32 cellular contexts compared by ENCODE assay signal in genomic region chr22:43050995-43051394, GRCh38. TPM values are rescaled to one million over a fixed set of nuclear protein-coding genes. Genes with fewer than 3 reads are reported as not detected.
A peak's percentile ranks its signal among the peaks of the same experiment; 100 is the strongest.
DNase-seq lines count a peak whose midpoint lies in the region; ATAC-seq, FAIRE-seq and TF ChIP-seq lines count a peak whose summit lies in the region.
"Had no signal": no experiment of that assay in that cellular context is flagged by ENCODE, and none has a peak within 500 bp of the region (broad histone marks: within the 10 kb centered on the region; RNA-seq: fewer than 3 reads in every experiment).

No MANE protein-coding gene starts in this region.

- H3K4me2 ChIP-seq in H9 (ENCODE audit: insufficient read depth, insufficient read length, low read length) = no peak overlapping the region

- no peak overlapping the region for H2BK12ac ChIP-seq in H9 (ENCODE audit: insufficient read length, low read depth, low read length)

- no peak overlapping the region for H3K23ac ChIP-seq in H9 (ENCODE audit: insufficient read length, low read depth, low read length)

- H3K9ac ChIP-seq in H9 (ENCODE audit: extremely low read depth, insufficient read length, low read length) = no peak overlapping the region

- no peak overlapping the region for H4K5ac ChIP-seq in H9 (ENCODE audit: insufficient read length, low read depth, low read length)

- no peaks in the 10 kb centered on the region for H4K20me1 ChIP-seq in H9 (ENCODE audit: control insufficient read depth, insufficient read depth, insufficient read length)

- no peak overlapping the region for H2AFZ ChIP-seq in H9 (ENCODE audit: low read length)

- H3T11ph ChIP-seq in H9 (ENCODE audit: low read length) = no peak overlapping the region

- H2BK15ac ChIP-seq in H9 (ENCODE audit: low read depth, low read length) = no peak overlapping the region

- H3K4me3 ChIP-seq in bronchial epithelial cell (ENCODE audit: low read depth, low read length) = no peak overlapping the region
- H3K4me3 ChIP-seq: coronary artery, esophagus squamous epithelium, lung, mucosa of descending colon, transverse colon had no signal

- H4K8ac ChIP-seq in H9 (replicated peaks; ENCODE audit: insufficient read length, low read depth, low read length) = no peak overlapping the region

- no peaks in the 10 kb centered on the region for H3K9me3 Mint-ChIP-seq in H9
- H3K9me3 Mint-ChIP-seq: activated CD4-positive, alpha-beta memory T cell treated with anti-CD3 and anti-CD28 coated beads for 36 hours; activated naive CD8-positive, alpha-beta T cell treated with anti-CD3 and anti-CD28 coated beads, Interleukin-2, amount 50 U/mL, for 24 hours; HFFc6; IgD-negative memory B cell; natural killer cell; T-helper 1 cell treated with Interleukin-12 subunit alpha and Interleukin-12 subunit beta and Interleukin-4 antibody, amounts not matched to agents 30 μg/mL and 1 μg/mL, for 36 hours had no signal

- no peak overlapping the region for H2BK5ac ChIP-seq in H9 (ENCODE audit: insufficient read length, low read length)

- H3K4me3 Mint-ChIP-seq in H9 = no peak overlapping the region
- H3K4me3 Mint-ChIP-seq: activated CD4-positive, alpha-beta memory T cell treated with anti-CD3 and anti-CD28 coated beads for 36 hours; activated naive CD8-positive, alpha-beta T cell treated with anti-CD3 and anti-CD28 coated beads, Interleukin-2, amount 50 U/mL, for 24 hours; HFFc6; IgD-negative memory B cell; natural killer cell; T-helper 1 cell treated with Interleukin-12 subunit alpha and Interleukin-12 subunit beta and Interleukin-4 antibody, amounts not matched to agents 30 μg/mL and 1 μg/mL, for 36 hours had no signal

- peak; percentile 80 for DNase-seq in ELF-1 (ENCODE audit: low read depth, low spot score)
- DNase-seq in H9 = peak; percentile 87
- no peak for DNase-seq in bronchial epithelial cell (ENCODE audit: low read depth)
- peak; percentile 71 for DNase-seq in islet precursor cell
- no peak for DNase-seq in CD1c-positive myeloid dendritic cell (ENCODE audit: extremely low spot score)
- DNase-seq: activated CD4-positive, alpha-beta memory T cell treated with anti-CD3 and anti-CD28 coated beads for 36 hours; activated CD4-positive, alpha-beta T cell treated with anti-CD3 and anti-CD28 coated beads for 1 hour; activated naive CD4-positive, alpha-beta T cell; activated naive CD8-positive, alpha-beta T cell treated with anti-CD3 and anti-CD28 coated beads, Interleukin-2, amount 50 U/mL, for 24 hours; Calu3; caudate nucleus; esophagus squamous epithelium; foreskin keratinocyte; head of caudate nucleus; HFFc6; mucosa of descending colon; natural killer cell; NCI-H1048; NCI-H446 treated with DMSO at 0.1 percent for 48 hours; occipital lobe; stimulated activated CD4-positive, alpha-beta T cell treated with anti-CD3 and anti-CD28 coated beads, Interleukin-15, amount 100 ng/mL, for 24 hours; stimulated activated CD4-positive, alpha-beta T cell treated with anti-CD3 and anti-CD28 coated beads, Interleukin-4, amount 100 ng/mL, for 4 hours; transverse colon had no signal

- H3K18ac ChIP-seq in H9 (ENCODE audit: insufficient read length, low read depth, low read length) = no peak overlapping the region

- H2BK120ac ChIP-seq in H9 (ENCODE audit: low read depth, low read length, poor library complexity, severe bottlenecking) = no peak overlapping the region

- no CpG with 5 or more reads among the region's 10 CpGs for WGBS in H9 (ENCODE audit: extremely low coverage, insufficient read length, low lambda C conversion rate)

- H3K4me1 Mint-ChIP-seq in H9 = peaks cover 0 to 7% of the 10 kb centered on the region in 2 experiments; a peak in 3 of 4 replicates
- H3K4me1 Mint-ChIP-seq: activated naive CD8-positive, alpha-beta T cell treated with anti-CD3 and anti-CD28 coated beads, Interleukin-2, amount 50 U/mL, for 24 hours; IgD-negative memory B cell; natural killer cell had no signal

- no peak overlapping the region for H3K14ac ChIP-seq in H9 (ENCODE audit: insufficient read depth, low read length)

- H3K23me2 ChIP-seq in H9 (ENCODE audit: insufficient read length, low read depth, low read length, poor library complexity, severe bottlenecking) = no peaks in the 10 kb centered on the region

- H3K4me1 ChIP-seq in H9 (ENCODE audit: insufficient read depth, low read length) = no peaks in the 10 kb centered on the region
- H3K4me1 ChIP-seq: esophagus squamous epithelium, foreskin keratinocyte, transverse colon had no signal

- H3K4ac ChIP-seq in H9 (ENCODE audit: low read depth, low read length) = no peak overlapping the region

- TF ChIP-seq CTCF in H9 (conservative IDR thresholded peaks at IDR 0.05) (peak; percentile 62), bronchial epithelial cell (IDR thresholded peaks at IDR 0.05; ENCODE audit: insufficient read depth, low read length, severe bottlenecking) (no peak)

- H3K27me3 ChIP-seq in H9 (ENCODE audit: insufficient read depth, low read length) = no peaks in the 10 kb centered on the region
- no peaks in the 10 kb centered on the region for H3K27me3 ChIP-seq in bronchial epithelial cell (ENCODE audit: control insufficient read depth, insufficient read depth, low read length)
- H3K27me3 ChIP-seq: esophagus squamous epithelium, foreskin keratinocyte, transverse colon had no signal

- no peak overlapping the region for H3K27ac ChIP-seq in H9 (ENCODE audit: insufficient read length, low read depth, low read length)
- H3K27ac ChIP-seq: C4-2B, coronary artery, esophagus squamous epithelium, foreskin keratinocyte, transverse colon had no signal

- no peaks in the 10 kb centered on the region for H3K36me3 ChIP-seq in bronchial epithelial cell (ENCODE audit: control insufficient read depth, insufficient read depth, low read length)
- H3K36me3 ChIP-seq: transverse colon had no signal

- H3K27me3 Mint-ChIP-seq in H9 (ENCODE audit: low read depth) = no peaks in the 10 kb centered on the region
- H3K27me3 Mint-ChIP-seq: activated CD4-positive, alpha-beta memory T cell treated with anti-CD3 and anti-CD28 coated beads for 36 hours; activated naive CD8-positive, alpha-beta T cell treated with anti-CD3 and anti-CD28 coated beads, Interleukin-2, amount 50 U/mL, for 24 hours; IgD-negative memory B cell had no signal

- H3K36me3 Mint-ChIP-seq in H9 (ENCODE audit: insufficient read depth in 1 of 3, low read depth in 3 of 3) = no peaks in the 10 kb centered on the region; a peak in 1 of 7 replicates
- H3K36me3 Mint-ChIP-seq: natural killer cell had no signal

- peak; percentile 7 for FAIRE-seq in bronchial epithelial cell (lab: Jason Lieb, UNC)

- no peak overlapping the region for H2BK20ac ChIP-seq in H9 (ENCODE audit: low read depth, low read length, poor library complexity, severe bottlenecking)

- H3K79me2 ChIP-seq in H9 (ENCODE audit: insufficient read depth, low read length) = no peaks in the 10 kb centered on the region

- no peak overlapping the region for H3K27ac Mint-ChIP-seq in H9
- H3K27ac Mint-ChIP-seq: activated CD4-positive, alpha-beta memory T cell treated with anti-CD3 and anti-CD28 coated beads for 36 hours; activated naive CD8-positive, alpha-beta T cell treated with anti-CD3 and anti-CD28 coated beads, Interleukin-2, amount 50 U/mL, for 24 hours; HFFc6; IgD-negative memory B cell; natural killer cell; T-helper 1 cell treated with Interleukin-12 subunit alpha and Interleukin-12 subunit beta and Interleukin-4 antibody, amounts not matched to agents 30 μg/mL and 1 μg/mL, for 36 hours had no signal

- no peak overlapping the region for H3K56ac ChIP-seq in H9 (ENCODE audit: insufficient read length, low read depth, low read length)

- H4K91ac ChIP-seq in H9 (ENCODE audit: insufficient read length, low read depth, low read length) = no peak overlapping the region

- no peaks in the 10 kb centered on the region for H3K79me1 ChIP-seq in H9 (ENCODE audit: insufficient read depth, low read depth, low read length, poor library complexity, severe bottlenecking)

- ATAC-seq in HG03432 (IDR thresholded peaks at IDR 0.05; ENCODE audit: unreplicated experiment) (no peak), GM19324 (IDR thresholded peaks at IDR 0.05; ENCODE audit: low FRiP score, unreplicated experiment) (no peak)
- ATAC-seq: activated naive CD8-positive, alpha-beta T cell treated with anti-CD3 and anti-CD28 coated beads, Interleukin-2, amount 50 U/mL, for 24 hours; foreskin keratinocyte; mucosa of descending colon; natural killer cell; Right ventricle myocardium inferior; SK-N-SH treated with all-trans-retinoic acid at 6 μM for 48 hours had no signal

- no peaks in the 10 kb centered on the region for H3K9me3 ChIP-seq in H9 (ENCODE audit: control insufficient read depth, low read depth, low read length)
- H3K9me3 ChIP-seq: esophagus squamous epithelium, mucosa of descending colon, transverse colon had no signal

- H2AK5ac ChIP-seq in H9 (ENCODE audit: insufficient read length, low read length) = no peak overlapping the region

RNA-seq across cellular contexts. Expression of gene PACSIN2, which starts 36.0 kb away (rescaled TPM):
- total RNA-seq in H9 (2021) (62.3 and 63.9 TPM in 2 replicates), bronchial epithelial cell (49.8 and 68.9 TPM in 2 replicates)

RNA-seq across cellular contexts. Expression of gene TTLL1, which starts 38.2 kb away (rescaled TPM):
- 4.1 TPM in 2 replicates for total RNA-seq in H9 (2021)
- 6.3 and 11.1 TPM in 2 replicates for total RNA-seq in bronchial epithelial cell

RNA-seq across cellular contexts. Expression of gene BIK, which starts 59.6 kb away (rescaled TPM):
- total RNA-seq in H9 (2021) = 6.8 and 8.3 TPM in 2 replicates
- total RNA-seq in bronchial epithelial cell = 56.8 and 66.6 TPM in 2 replicates
- total RNA-seq: occipital lobe had no signal

Comparison
In these comparisons a context has a peak if more than half of its experiments do, and no peak if none do; other contexts are left out.
1. DNase-seq: peak in ELF-1 (single experiment), H9 (single experiment) and islet precursor cell (single experiment); none in bronchial epithelial cell (single experiment) and CD1c-positive myeloid dendritic cell (single experiment).